Comparison of ENCODE assay signal across 8 cellular contexts in genomic region chr12:1594045-1594294, GRCh38. TPM values are rescaled to one million over a fixed set of nuclear protein-coding genes. Genes with fewer than 3 reads are reported as not detected.
A peak's percentile ranks its signal among the peaks of the same experiment; 100 is the strongest.
DNase-seq lines count a peak whose midpoint lies in the region; ATAC-seq and TF ChIP-seq lines count a peak whose summit lies in the region.

No MANE protein-coding gene starts in this region.

- H3K4me1 Mint-ChIP-seq in activated T-helper 1 cell treated with anti-CD3 and anti-CD28 coated beads, Interleukin-12 subunit alpha, Interleukin-12 subunit beta, Interleukin-2, Interleukin-4 antibody, amounts not matched to agents 30 ng/mL and 10 ng/mL and 1 ng/mL, durations not matched to agents 14 hours and 24 hours and 36 hours (ENCODE audit: low read depth), result peaks cover 49% of the 10 kb centered on the region

- no peak overlapping the region for H2AFZ ChIP-seq in ACC112 (ENCODE audit: low read length, unreplicated experiment)

- intact Hi-C loops in activated T-helper 1 cell treated with anti-CD3 and anti-CD28 coated beads, Interleukin-12 subunit alpha, Interleukin-12 subunit beta, Interleukin-2, Interleukin-4 antibody, amounts not matched to agents 30 ng/mL and 10 ng/mL and 1 ng/mL, durations not matched to agents 14 hours and 24 hours and 36 hours (cut with micrococcal nuclease), result loop anchor here (1.0 to 10.0 kb wide), 10 partner anchors 98 to 1209 kb away; partner anchors contain the start of genes ADIPOR2, B4GALNT3, DCP1B and ERC1

- ATAC-seq in HG02763 (IDR thresholded peaks at IDR 0.05; ENCODE audit: unreplicated experiment) (peak; percentile 49), GM21786 (IDR thresholded peaks at IDR 0.05; ENCODE audit: unreplicated experiment) (no peak)

- H3K79me2 ChIP-seq in ACC112 (ENCODE audit: control insufficient read depth, insufficient read depth, low read length, unreplicated experiment), result peaks cover 48% of the 10 kb centered on the region

- H3K27ac ChIP-seq in ACC112 (ENCODE audit: low read depth, low read length) (peak overlapping the region; percentile 15; the same call in 1 of the 2 replicates), right atrium auricular region (peak overlapping the region; percentile 81 to 94)

- no peak for TF ChIP-seq CTCF in GM12865 (IDR thresholded peaks at IDR 0.05; ENCODE audit: insufficient read depth, low read depth, low read length, missing control alignments)
- no peak for TF ChIP-seq CTCF in right atrium auricular region (IDR thresholded peaks at IDR 0.05)

- no peak overlapping the region for H3K27ac Mint-ChIP-seq in activated T-helper 1 cell treated with anti-CD3 and anti-CD28 coated beads, Interleukin-12 subunit alpha, Interleukin-12 subunit beta, Interleukin-2, Interleukin-4 antibody, amounts not matched to agents 30 ng/mL and 10 ng/mL and 1 ng/mL, durations not matched to agents 14 hours and 24 hours and 36 hours

- H3K4me3 ChIP-seq in ACC112 (ENCODE audit: low read depth, low read length), result peak overlapping the region; percentile 95
- peak overlapping the region; percentile 66 for H3K4me3 ChIP-seq in GM12865 (ENCODE audit: low read depth, low read length)
- peak overlapping the region; percentile 87 to 88 for H3K4me3 ChIP-seq in right atrium auricular region
- peak overlapping the region; percentile 68 for H3K4me3 ChIP-seq in skeletal muscle cell (ENCODE audit: low read depth, low read length)

- no peaks in the 10 kb centered on the region for H3K9me3 Mint-ChIP-seq in activated T-helper 1 cell treated with anti-CD3 and anti-CD28 coated beads, Interleukin-12 subunit alpha, Interleukin-12 subunit beta, Interleukin-2, Interleukin-4 antibody, amounts not matched to agents 30 ng/mL and 10 ng/mL and 1 ng/mL, durations not matched to agents 14 hours and 24 hours and 36 hours

- H3K9me3 ChIP-seq in right atrium auricular region, result no peaks in the 10 kb centered on the region

- DNase-seq in GM12865 (ENCODE audit: low read depth) (peak; percentile 85), NCI-H146 (lab: John Stamatoyannopoulos, UW) (peak; percentile 80), right atrium auricular region (ENCODE audit: low spot score) (no peak), skeletal muscle cell (ENCODE audit: low read depth) (no peak)
- DNase-seq in activated T-helper 1 cell treated with anti-CD3 and anti-CD28 coated beads, Interleukin-12 subunit alpha, Interleukin-12 subunit beta, Interleukin-2, Interleukin-4 antibody, amounts not matched to agents 30 ng/mL and 10 ng/mL and 1 ng/mL, durations not matched to agents 14 hours and 24 hours and 36 hours (ENCODE audit: low spot score), result no peak

- H3K4me1 ChIP-seq in ACC112 (ENCODE audit: control insufficient read depth, insufficient read depth, low read length, unreplicated experiment) (peaks cover 34% of the 10 kb centered on the region), right atrium auricular region (peaks cover 0 to 53% of the 10 kb centered on the region in 2 donors)

- H3K27me3 ChIP-seq in ACC112 (ENCODE audit: insufficient read depth, low read length), result no peaks in the 10 kb centered on the region
- no peaks in the 10 kb centered on the region for H3K27me3 ChIP-seq in right atrium auricular region

- H3K36me3 ChIP-seq in ACC112 (ENCODE audit: insufficient read depth, low read length), result no peaks in the 10 kb centered on the region
- no peaks in the 10 kb centered on the region for H3K36me3 ChIP-seq in right atrium auricular region

- H3K27me3 Mint-ChIP-seq in activated T-helper 1 cell treated with anti-CD3 and anti-CD28 coated beads, Interleukin-12 subunit alpha, Interleukin-12 subunit beta, Interleukin-2, Interleukin-4 antibody, amounts not matched to agents 30 ng/mL and 10 ng/mL and 1 ng/mL, durations not matched to agents 14 hours and 24 hours and 36 hours (ENCODE audit: insufficient read depth), result no peaks in the 10 kb centered on the region

- H3K36me3 Mint-ChIP-seq in activated T-helper 1 cell treated with anti-CD3 and anti-CD28 coated beads, Interleukin-12 subunit alpha, Interleukin-12 subunit beta, Interleukin-2, Interleukin-4 antibody, amounts not matched to agents 30 ng/mL and 10 ng/mL and 1 ng/mL, durations not matched to agents 14 hours and 24 hours and 36 hours (ENCODE audit: low read depth), result peaks cover 15% of the 10 kb centered on the region

- H3K4me3 Mint-ChIP-seq in activated T-helper 1 cell treated with anti-CD3 and anti-CD28 coated beads, Interleukin-12 subunit alpha, Interleukin-12 subunit beta, Interleukin-2, Interleukin-4 antibody, amounts not matched to agents 30 ng/mL and 10 ng/mL and 1 ng/mL, durations not matched to agents 14 hours and 24 hours and 36 hours, result peak overlapping the region; percentile 99

RNA-seq across cellular contexts. Expression of gene FBXL14, which starts 0.4 kb away (rescaled TPM):
- 19.4 and 20.4 TPM in 2 replicates for total RNA-seq in activated T-helper 1 cell treated with anti-CD3 and anti-CD28 coated beads, Interleukin-12 subunit alpha, Interleukin-12 subunit beta, Interleukin-2, Interleukin-4 antibody, amounts not matched to agents 30 ng/mL and 10 ng/mL and 1 ng/mL, durations not matched to agents 14 hours and 24 hours and 36 hours
- total RNA-seq in right atrium auricular region, result 10 to 100 TPM in 1 of 2 donors, 1 to 10 TPM in 1; 6.3 to 11.3 TPM

RNA-seq across cellular contexts. Expression of gene WNT5B, which starts 35.1 kb away (rescaled TPM):
- total RNA-seq in activated T-helper 1 cell treated with anti-CD3 and anti-CD28 coated beads, Interleukin-12 subunit alpha, Interleukin-12 subunit beta, Interleukin-2, Interleukin-4 antibody, amounts not matched to agents 30 ng/mL and 10 ng/mL and 1 ng/mL, durations not matched to agents 14 hours and 24 hours and 36 hours, result 1.1 and 2.0 TPM in 2 replicates
- 1 to 10 TPM; 1.5 to 3.0 TPM for total RNA-seq in right atrium auricular region

Comparison
In these comparisons a context has a peak if more than half of its experiments do, and no peak if none do; other contexts are left out.
1. DNase-seq: peak in GM12865 (single experiment) and NCI-H146 (single experiment); none in activated T-helper 1 cell treated with anti-CD3 and anti-CD28 coated beads, Interleukin-12 subunit alpha, Interleukin-12 subunit beta, Interleukin-2, Interleukin-4 antibody, amounts not matched to agents 30 ng/mL and 10 ng/mL and 1 ng/mL, durations not matched to agents 14 hours and 24 hours and 36 hours (single experiment), right atrium auricular region (single experiment) and skeletal muscle cell (single experiment).
2. Peak in every context shown above with its lines, with median percentiles within 50 percentile points of each other: H3K4me3 ChIP-seq.